18 cellular contexts compared by ENCODE assay signal in genomic region chr10:25698638-25699037, GRCh38.
DNase-seq lines count a peak whose midpoint lies in the region; ATAC-seq, FAIRE-seq and TF ChIP-seq lines count a peak whose summit lies in the region.
"Had no signal": no experiment of that assay in that cellular context is flagged by ENCODE, and none has a peak within 500 bp of the region (broad histone marks: within the 10 kb centered on the region; RNA-seq: fewer than 3 reads in every experiment).

No MANE protein-coding gene starts in this region.

- no peak for FAIRE-seq in RCC 7860 (lab: Jason Lieb, UNC)
- FAIRE-seq: GM12878 had no signal

- no peaks in the 10 kb centered on the region for H3K36me3 Mint-ChIP-seq in osteocyte (ENCODE audit: unreplicated experiment)

- H3K27ac Mint-ChIP-seq in osteocyte (ENCODE audit: unreplicated experiment), result no peak overlapping the region
- H3K27ac Mint-ChIP-seq: CD4-positive, alpha-beta T cell; HFFc6 had no signal

- no peaks in the 10 kb centered on the region for H3K27me3 Mint-ChIP-seq in osteocyte (ENCODE audit: unreplicated experiment)

- DNase-seq in left ventricle myocardium superior, result no peak
- no peak for DNase-seq in Right ventricle myocardium superior
- DNase-seq in WERI-Rb-1, result peak; percentile 23
- DNase-seq in osteocyte (ENCODE audit: extremely low spot score, unreplicated experiment), result peak; percentile 36
- DNase-seq in activated effector memory CD4-positive, alpha-beta T cell treated with Interleukin-2 at 50 U/mL for 16 hours, result no peak
- no peak for DNase-seq in T1000 (lab: John Stamatoyannopoulos, UW)
- DNase-seq in RCC 7860 (ENCODE audit: low spot score), result no peak
- DNase-seq: 8988T; CD4-positive, alpha-beta T cell; DMS153; DMS79; GOT3; H7; HFFc6 had no signal

- H3K9me3 ChIP-seq in WERI-Rb-1 (ENCODE audit: severe bottlenecking), result no peaks in the 10 kb centered on the region

- no peak overlapping the region for H3K4me3 Mint-ChIP-seq in osteocyte (ENCODE audit: unreplicated experiment)
- H3K4me3 Mint-ChIP-seq: CD4-positive, alpha-beta T cell; HFFc6 had no signal

- H3K36me3 ChIP-seq in WERI-Rb-1, result no peaks in the 10 kb centered on the region

- no peak overlapping the region for H3K4me3 ChIP-seq in WERI-Rb-1 (ENCODE audit: low read depth, low read length)
- H3K4me3 ChIP-seq: GM12878 had no signal

- no peaks in the 10 kb centered on the region for H3K4me1 Mint-ChIP-seq in osteocyte (ENCODE audit: unreplicated experiment)

- intact Hi-C loops in left ventricle myocardium superior (cut with micrococcal nuclease), result no loop called here
- intact Hi-C loops in Right ventricle myocardium superior (cut with DNase I), result no loop called here

- no peak for TF ChIP-seq CTCF in WERI-Rb-1 (IDR thresholded peaks at IDR 0.05; ENCODE audit: low read depth, low read length)
- no peak for TF ChIP-seq CTCF in osteocyte (IDR thresholded peaks at IDR 0.05)

- peak; percentile 28 for ATAC-seq in left ventricle myocardium superior
- no peak for ATAC-seq in Right ventricle myocardium superior (ENCODE audit: poor library complexity)
- ATAC-seq: GM12878, HCT116 had no signal

- no peaks in the 10 kb centered on the region for H3K9me3 Mint-ChIP-seq in osteocyte (ENCODE audit: unreplicated experiment)
- H3K9me3 Mint-ChIP-seq: CD4-positive, alpha-beta T cell had no signal

- no peaks in the 10 kb centered on the region for H3K27me3 ChIP-seq in WERI-Rb-1 (ENCODE audit: insufficient read depth, low read depth, severe bottlenecking)

- peak overlapping the region; percentile 12; the same call in 1 of the 2 replicates for H3K27ac ChIP-seq in WERI-Rb-1
- H3K27ac ChIP-seq: C4-2B, HL-60 had no signal

Comparison
In these comparisons a context has a peak if more than half of its experiments do, and no peak if none do; other contexts are left out.
1. DNase-seq: peak in WERI-Rb-1 (single experiment) and osteocyte (single experiment); none in left ventricle myocardium superior (single experiment), Right ventricle myocardium superior (single experiment), activated effector memory CD4-positive, alpha-beta T cell treated with Interleukin-2 at 50 U/mL for 16 hours (single experiment), T1000 (single experiment) and RCC 7860 (single experiment).